Comparison of ENCODE assay signal across 10 cellular contexts in genomic region chr22:46110215-46110614, GRCh38. TPM values are rescaled to one million over a fixed set of nuclear protein-coding genes. Genes with fewer than 3 reads are reported as not detected.
DNase-seq lines count a peak whose midpoint lies in the region; ATAC-seq and TF ChIP-seq lines count a peak whose summit lies in the region.
"Had no signal": no experiment of that assay in that cellular context is flagged by ENCODE, and none has a peak within 500 bp of the region (broad histone marks: within the 10 kb centered on the region; RNA-seq: fewer than 3 reads in every experiment).

No MANE protein-coding gene starts in this region.

- no peaks in the 10 kb centered on the region for H3K27me3 ChIP-seq in A673 (replicated peaks; ENCODE audit: insufficient read depth, low read depth, low read length, poor library complexity)
- H3K27me3 ChIP-seq in HCT116 (ENCODE audit: insufficient read depth, low read length), result no peaks in the 10 kb centered on the region
- no peaks in the 10 kb centered on the region for H3K27me3 ChIP-seq in brain microvascular endothelial cell (replicated peaks)
- H3K27me3 ChIP-seq in lower lobe of right lung (ENCODE audit: low read depth), result no peaks in the 10 kb centered on the region

- POLR2A ChIA-PET in A673 (lab: Charles Lee; ENCODE audit: low non-redundant PET), result no interaction called here
- POLR2A ChIA-PET in HCT116 (lab: Charles Lee), result no interaction called here

- no peaks in the 10 kb centered on the region for H3K9me2 ChIP-seq in HCT116 (ENCODE audit: insufficient read depth)

- CTCF ChIA-PET in A673 (lab: Charles Lee), result no interaction called here
- CTCF ChIA-PET in HCT116 (lab: Charles Lee), result interaction anchor here (1.7 to 2.4 kb wide), 2 partner anchors 97 to 104 kb away, joined by 3 to 21 read pairs; no protein-coding TSS in a partner anchor

- no peaks in the 10 kb centered on the region for H4K20me1 ChIP-seq in HCT116 (ENCODE audit: insufficient read depth)

- ATAC-seq in HCT116, result peak; percentile 53
- no peak for ATAC-seq in lower lobe of right lung
- ATAC-seq in HG03469 (IDR thresholded peaks at IDR 0.05; ENCODE audit: unreplicated experiment), result no peak

- TF ChIP-seq POLR2A in HCT116 (IDR thresholded peaks at IDR 0.05; ENCODE audit: borderline replicate concordance, extremely low read depth, insufficient read depth, insufficient read length), result no peak

- no peak for TF ChIP-seq RAD21 in HCT116 (IDR thresholded peaks at IDR 0.05; ENCODE audit: low read depth)

- H3K79me2 ChIP-seq in HCT116 (ENCODE audit: insufficient read depth, low read length), result peaks cover 14% of the 10 kb centered on the region; the same call in 1 of the 2 replicates

- DNase-seq in A673 (ENCODE audit: low spot score), result no peak
- no peak for DNase-seq in HCT116 (ENCODE audit: low read depth, low spot score)
- DNase-seq in brain microvascular endothelial cell, result peak; percentile 24
- no peak for DNase-seq in lower lobe of right lung
- DNase-seq in RPMI8226, result no peak
- no peak for DNase-seq in GM19238 (ENCODE audit: insufficient read length, low spot score)
- DNase-seq in NCI-H1092 (lab: John Stamatoyannopoulos, UW), result no peak
- DNase-seq: midbrain, NCI-H510A had no signal

- H3K27ac ChIP-seq in A673 (ENCODE audit: low read depth, low read length, poor library complexity, severe bottlenecking) (peak overlapping the region; percentile 16), HCT116 (ENCODE audit: low read depth, low read length) (peak overlapping the region; percentile 52), brain microvascular endothelial cell (no peak overlapping the region), lower lobe of right lung (peak overlapping the region; percentile 83)

- TF ChIP-seq CTCF in A673 (conservative IDR thresholded peaks at IDR 0.05; ENCODE audit: low read depth, low read length), result no peak
- no peak for TF ChIP-seq CTCF in HCT116 (IDR thresholded peaks at IDR 0.05 in 2 of 3, conservative IDR thresholded peaks at IDR 0.05 in 1 of 3; ENCODE audit: borderline replicate concordance in 1 of 3, insufficient read depth in 1 of 3, low read depth in 2 of 3, low read length in 2 of 3)
- no peak for TF ChIP-seq CTCF in brain microvascular endothelial cell (IDR thresholded peaks at IDR 0.05; ENCODE audit: low read depth, low read length, missing control alignments)
- TF ChIP-seq CTCF in lower lobe of right lung (IDR thresholded peaks at IDR 0.05), result no peak

- no peak overlapping the region for H3K4me2 ChIP-seq in HCT116 (ENCODE audit: low read length)

- no TSS peak for BruUV-seq in A673 (replicated peaks; lab: Mats Ljungman, UMichigan)
- no TSS peak for BruUV-seq in HCT116 (replicated peaks; lab: Mats Ljungman, UMichigan)

- RAD21 ChIA-PET in HCT116 (lab: Charles Lee; ENCODE audit: low non-redundant PET in 1 of 2, low total read pairs in 2 of 2, uncharacterized antibody in 2 of 2, unreplicated experiment in 2 of 2), result no interaction called here

- H3K9ac ChIP-seq in HCT116 (ENCODE audit: low read length), result no peak overlapping the region

- in situ Hi-C loops in brain microvascular endothelial cell (cut with HindIII; ENCODE audit: low pct_ligation_motif_present, low sequenced_read_pairs), result no loop called here

- H3K4me1 ChIP-seq in A673 (ENCODE audit: insufficient read depth, low read length, poor library complexity, severe bottlenecking), result peaks cover 8% of the 10 kb centered on the region
- peaks cover 8 to 61% of the 10 kb centered on the region in 2 experiments; a peak in 3 of 4 replicates for H3K4me1 ChIP-seq in HCT116 (ENCODE audit: control insufficient read depth in 1 of 2, insufficient read depth in 2 of 2, low read length in 2 of 2)
- peaks cover 77% of the 10 kb centered on the region for H3K4me1 ChIP-seq in lower lobe of right lung

- H3K36me3 ChIP-seq in A673 (ENCODE audit: insufficient read depth, low read length, poor library complexity, severe bottlenecking) (peaks cover 76% of the 10 kb centered on the region), HCT116 (ENCODE audit: control insufficient read depth in 1 of 2, insufficient read depth in 2 of 2, low read length in 2 of 2) (peaks cover 15 to 34% of the 10 kb centered on the region in 2 experiments; a peak in 3 of 4 replicates), brain microvascular endothelial cell (replicated peaks) (peaks cover 23% of the 10 kb centered on the region), lower lobe of right lung (peaks cover 74% of the 10 kb centered on the region)

- no peak overlapping the region for H3K4me3 ChIP-seq in A673 (ENCODE audit: low read depth, low read length, poor library complexity, severe bottlenecking)
- H3K4me3 ChIP-seq in HCT116 (replicated peaks in 1 of 2; ENCODE audit: low read depth in 1 of 2, low read length in 2 of 2), result no peak overlapping the region
- no peak overlapping the region for H3K4me3 ChIP-seq in brain microvascular endothelial cell (ENCODE audit: low read depth, low read length)
- no peak overlapping the region for H3K4me3 ChIP-seq in lower lobe of right lung

- intact Hi-C loops in A673 (cut with micrococcal nuclease; ENCODE audit: unreplicated experiment), result no loop called here
- intact Hi-C loops in HCT116 (cut with micrococcal nuclease), result no loop called here
- intact Hi-C loops in lower lobe of right lung (cut with DNase I), result loop anchor here (10.0 kb wide), 1 partner anchor 105 kb away; no protein-coding TSS in a partner anchor

- no peak overlapping the region for H2AFZ ChIP-seq in HCT116 (ENCODE audit: low read depth, low read length, poor library complexity, severe bottlenecking)

- no peaks in the 10 kb centered on the region for H3K9me3 ChIP-seq in A673 (ENCODE audit: low read depth, low read length, poor library complexity, severe bottlenecking)
- H3K9me3 ChIP-seq in HCT116 (ENCODE audit: control insufficient read depth in 1 of 2, insufficient read depth in 1 of 2, low read depth in 1 of 2, low read length in 2 of 2), result no peaks in the 10 kb centered on the region
- no peaks in the 10 kb centered on the region for H3K9me3 ChIP-seq in lower lobe of right lung

TF ChIP-seq in HCT116, 20 proteins besides CTCF, POLR2A, EP300 and RAD21:
- TF ChIP-seq ELF1 (IDR thresholded peaks at IDR 0.05; ENCODE audit: borderline replicate concordance, low read depth) (no peak), ZNF274 (IDR thresholded peaks at IDR 0.05; ENCODE audit: low read depth, low read length) (no peak)

RNA-seq across cellular contexts. Expression of gene PPARA, which starts 40.1 kb away (rescaled TPM):
- total RNA-seq in A673 (2021) (2.0 and 4.0 TPM in 2 replicates), HCT116 (2021; ENCODE audit: unreplicated experiment) (14.5 TPM), lower lobe of right lung (20.5 TPM)
- polyA plus RNA-seq in HCT116 (2012), result 4.8 and 5.6 TPM in 2 replicates
